In the genomic region with DNA sequence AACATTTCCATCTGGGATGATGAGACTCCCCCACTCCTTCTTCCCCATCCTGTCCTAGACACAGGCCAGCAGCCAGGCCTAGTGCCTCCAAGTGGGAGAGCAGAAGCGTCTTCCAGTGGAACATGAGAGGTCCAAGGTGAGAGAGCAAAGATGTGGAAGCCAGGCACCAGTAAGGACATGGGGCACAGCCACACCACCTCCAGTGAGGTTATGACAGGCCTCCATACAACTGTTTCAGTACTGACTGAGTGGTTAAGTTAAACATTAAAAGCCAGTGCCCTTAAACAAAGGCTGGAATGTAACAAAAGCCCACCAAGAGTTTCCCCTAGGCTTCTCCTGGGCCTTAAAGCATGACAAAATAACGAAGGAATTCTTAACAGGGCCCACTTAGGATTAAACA, we compare ENCODE assay signal across 10 cellular contexts. TPM values are rescaled to one million over a fixed set of nuclear protein-coding genes. Genes with fewer than 3 reads are reported as not detected.
A peak's percentile ranks its signal among the peaks of the same experiment; 100 is the strongest.
DNase-seq lines count a peak whose midpoint lies in the region; ATAC-seq and TF ChIP-seq lines count a peak whose summit lies in the region.
"Had no signal": no experiment of that assay in that cellular context is flagged by ENCODE, and none has a peak within 500 bp of the region (broad histone marks: within the 10 kb centered on the region; RNA-seq: fewer than 3 reads in every experiment).

No MANE protein-coding gene starts in this region.

- H3K9me3 ChIP-seq in SK-N-MC (ENCODE audit: low read depth, low read length) (no peaks in the 10 kb centered on the region), HAP-1 (no peaks in the 10 kb centered on the region)

- TF ChIP-seq CTCF in GM23338 (conservative IDR thresholded peaks at IDR 0.05; ENCODE audit: low read depth in 2 of 2), result no peak

- no peaks in the 10 kb centered on the region for H3K9me2 ChIP-seq in GM23338 (ENCODE audit: insufficient read depth)

- peaks cover 57% of the 10 kb centered on the region for H3K36me3 ChIP-seq in GM23338 (ENCODE audit: insufficient read depth)
- peaks cover 86% of the 10 kb centered on the region for H3K36me3 ChIP-seq in SK-N-MC (ENCODE audit: insufficient read depth, low read length)
- peaks cover 72% of the 10 kb centered on the region for H3K36me3 ChIP-seq in HAP-1 (replicated peaks)

- H3K9ac ChIP-seq in SK-N-MC (ENCODE audit: insufficient read length), result no peak overlapping the region

- H4K20me1 ChIP-seq in GM23338 (replicated peaks; ENCODE audit: insufficient read depth), result peaks cover 56% of the 10 kb centered on the region

- H3K27ac Mint-ChIP-seq in GM23338, result peak overlapping the region; percentile 76; the same call in 1 of the 2 replicates

- intact Hi-C loops in left ventricle myocardium superior (cut with micrococcal nuclease), result no loop called here

- no peaks in the 10 kb centered on the region for H3F3A ChIP-seq in GM23338 (replicated peaks; ENCODE audit: low read depth)

- H3K27me3 ChIP-seq in GM23338 (ENCODE audit: insufficient read depth) (no peaks in the 10 kb centered on the region), HAP-1 (ENCODE audit: low read depth) (no peaks in the 10 kb centered on the region)

- DNase-seq in ELF-1 (ENCODE audit: low read depth, low spot score), result peak; percentile 36
- no peak for DNase-seq in GM23338 (ENCODE audit: low spot score)
- DNase-seq in SK-N-MC (ENCODE audit: low read depth, low spot score), result no peak
- peak; percentile 73 for DNase-seq in left kidney (ENCODE audit: low read depth, low spot score)
- no peak for DNase-seq in HAP-1 (ENCODE audit: low spot score in 2 of 2)
- no peak for DNase-seq in COLO829 (ENCODE audit: low spot score)
- DNase-seq in left ventricle myocardium superior, result no peak
- DNase-seq: RPMI8226; stimulated activated naive CD4-positive, alpha-beta T cell had no signal

- peaks cover 5% of the 10 kb centered on the region for H3K27me3 Mint-ChIP-seq in GM23338 (ENCODE audit: insufficient read depth, low read depth, poor library complexity)

- ATAC-seq in GM23338 (peak; percentile 31), left ventricle myocardium superior (no peak), HG03045 (IDR thresholded peaks at IDR 0.05; ENCODE audit: unreplicated experiment) (no peak)

- H3K36me3 Mint-ChIP-seq in GM23338 (ENCODE audit: low read depth), result peaks cover 80% of the 10 kb centered on the region

- no peaks in the 10 kb centered on the region for H3K9me3 Mint-ChIP-seq in GM23338

- peaks cover 40% of the 10 kb centered on the region for H3K4me1 Mint-ChIP-seq in GM23338

- peak overlapping the region; percentile 81 for H3K4me2 ChIP-seq in GM23338

- peaks cover 81% of the 10 kb centered on the region for H3K79me2 ChIP-seq in GM23338 (replicated peaks; ENCODE audit: insufficient read depth)

- H3K4me3 Mint-ChIP-seq in GM23338, result peak overlapping the region; percentile 17; the same call in 1 of the 3 replicates

- H2AFZ ChIP-seq in GM23338, result no peak overlapping the region

- H3K4me1 ChIP-seq in GM23338 (ENCODE audit: insufficient read depth) (peaks cover 42% of the 10 kb centered on the region), HAP-1 (peaks cover 43% of the 10 kb centered on the region)

- peak overlapping the region; percentile 75; the same call in 1 of the 2 replicates for H3K4me3 ChIP-seq in GM23338
- peak overlapping the region; percentile 71; the same call in 1 of the 2 replicates for H3K4me3 ChIP-seq in SK-N-MC
- no peak overlapping the region for H3K4me3 ChIP-seq in HAP-1

- in situ Hi-C loops in HAP-1 (cut with MboI; ENCODE audit: low sequenced_read_pairs), result no loop called here

- no peak overlapping the region for H3K27ac ChIP-seq in GM23338 (ENCODE audit: low read depth)
- no peak overlapping the region for H3K27ac ChIP-seq in SK-N-MC

TF ChIP-seq in GM23338, 12 proteins besides CTCF, POLR2A, EP300 and RAD21:
- TF ChIP-seq ZNF331 (CRISPR knock-in tag; IDR thresholded peaks at IDR 0.05; ENCODE audit: low read depth) (no peak), ZNF114 (CRISPR knock-in tag; IDR thresholded peaks at IDR 0.05) (no peak), STAT1 (IDR thresholded peaks at IDR 0.05; ENCODE audit: unreplicated experiment) (no peak)
- TF ChIP-seq, protein P1, sequence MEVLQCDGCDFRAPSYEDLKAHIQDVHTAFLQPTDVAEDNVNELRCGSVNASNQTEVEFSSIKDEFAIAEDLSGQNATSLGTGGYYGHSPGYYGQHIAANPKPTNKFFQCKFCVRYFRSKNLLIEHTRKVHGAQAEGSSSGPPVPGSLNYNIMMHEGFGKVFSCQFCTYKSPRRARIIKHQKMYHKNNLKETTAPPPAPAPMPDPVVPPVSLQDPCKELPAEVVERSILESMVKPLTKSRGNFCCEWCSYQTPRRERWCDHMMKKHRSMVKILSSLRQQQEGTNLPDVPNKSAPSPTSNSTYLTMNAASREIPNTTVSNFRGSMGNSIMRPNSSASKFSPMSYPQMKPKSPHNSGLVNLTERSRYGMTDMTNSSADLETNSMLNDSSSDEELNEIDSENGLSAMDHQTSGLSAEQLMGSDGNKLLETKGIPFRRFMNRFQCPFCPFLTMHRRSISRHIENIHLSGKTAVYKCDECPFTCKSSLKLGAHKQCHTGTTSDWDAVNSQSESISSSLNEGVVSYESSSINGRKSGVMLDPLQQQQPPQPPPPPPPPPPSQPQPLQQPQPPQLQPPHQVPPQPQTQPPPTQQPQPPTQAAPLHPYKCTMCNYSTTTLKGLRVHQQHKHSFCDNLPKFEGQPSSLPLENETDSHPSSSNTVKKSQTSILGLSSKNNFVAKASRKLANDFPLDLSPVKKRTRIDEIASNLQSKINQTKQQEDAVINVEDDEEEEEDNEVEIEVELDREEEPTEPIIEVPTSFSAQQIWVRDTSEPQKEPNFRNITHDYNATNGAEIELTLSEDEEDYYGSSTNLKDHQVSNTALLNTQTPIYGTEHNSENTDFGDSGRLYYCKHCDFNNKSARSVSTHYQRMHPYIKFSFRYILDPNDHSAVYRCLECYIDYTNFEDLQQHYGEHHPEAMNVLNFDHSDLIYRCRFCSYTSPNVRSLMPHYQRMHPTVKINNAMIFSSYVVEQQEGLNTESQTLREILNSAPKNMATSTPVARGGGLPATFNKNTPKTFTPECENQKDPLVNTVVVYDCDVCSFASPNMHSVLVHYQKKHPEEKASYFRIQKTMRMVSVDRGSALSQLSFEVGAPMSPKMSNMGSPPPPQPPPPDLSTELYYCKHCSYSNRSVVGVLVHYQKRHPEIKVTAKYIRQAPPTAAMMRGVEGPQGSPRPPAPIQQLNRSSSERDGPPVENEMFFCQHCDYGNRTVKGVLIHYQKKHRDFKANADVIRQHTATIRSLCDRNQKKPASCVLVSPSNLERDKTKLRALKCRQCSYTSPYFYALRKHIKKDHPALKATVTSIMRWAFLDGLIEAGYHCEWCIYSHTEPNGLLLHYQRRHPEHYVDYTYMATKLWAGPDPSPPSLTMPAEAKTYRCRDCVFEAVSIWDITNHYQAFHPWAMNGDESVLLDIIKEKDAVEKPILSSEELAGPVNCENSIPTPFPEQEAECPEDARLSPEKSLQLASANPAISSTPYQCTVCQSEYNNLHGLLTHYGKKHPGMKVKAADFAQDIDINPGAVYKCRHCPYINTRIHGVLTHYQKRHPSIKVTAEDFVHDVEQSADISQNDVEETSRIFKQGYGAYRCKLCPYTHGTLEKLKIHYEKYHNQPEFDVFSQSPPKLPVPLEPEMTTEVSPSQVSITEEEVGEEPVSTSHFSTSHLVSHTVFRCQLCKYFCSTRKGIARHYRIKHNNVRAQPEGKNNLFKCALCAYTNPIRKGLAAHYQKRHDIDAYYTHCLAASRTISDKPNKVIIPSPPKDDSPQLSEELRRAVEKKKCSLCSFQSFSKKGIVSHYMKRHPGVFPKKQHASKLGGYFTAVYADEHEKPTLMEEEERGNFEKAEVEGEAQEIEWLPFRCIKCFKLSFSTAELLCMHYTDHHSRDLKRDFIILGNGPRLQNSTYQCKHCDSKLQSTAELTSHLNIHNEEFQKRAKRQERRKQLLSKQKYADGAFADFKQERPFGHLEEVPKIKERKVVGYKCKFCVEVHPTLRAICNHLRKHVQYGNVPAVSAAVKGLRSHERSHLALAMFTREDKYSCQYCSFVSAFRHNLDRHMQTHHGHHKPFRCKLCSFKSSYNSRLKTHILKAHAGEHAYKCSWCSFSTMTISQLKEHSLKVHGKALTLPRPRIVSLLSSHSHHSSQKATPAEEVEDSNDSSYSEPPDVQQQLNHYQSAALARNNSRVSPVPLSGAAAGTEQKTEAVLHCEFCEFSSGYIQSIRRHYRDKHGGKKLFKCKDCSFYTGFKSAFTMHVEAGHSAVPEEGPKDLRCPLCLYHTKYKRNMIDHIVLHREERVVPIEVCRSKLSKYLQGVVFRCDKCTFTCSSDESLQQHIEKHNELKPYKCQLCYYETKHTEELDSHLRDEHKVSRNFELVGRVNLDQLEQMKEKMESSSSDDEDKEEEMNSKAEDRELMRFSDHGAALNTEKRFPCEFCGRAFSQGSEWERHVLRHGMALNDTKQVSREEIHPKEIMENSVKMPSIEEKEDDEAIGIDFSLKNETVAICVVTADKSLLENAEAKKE (CRISPR knock-in tag; IDR thresholded peaks at IDR 0.05), result no peak
- TF ChIP-seq, protein P2, sequence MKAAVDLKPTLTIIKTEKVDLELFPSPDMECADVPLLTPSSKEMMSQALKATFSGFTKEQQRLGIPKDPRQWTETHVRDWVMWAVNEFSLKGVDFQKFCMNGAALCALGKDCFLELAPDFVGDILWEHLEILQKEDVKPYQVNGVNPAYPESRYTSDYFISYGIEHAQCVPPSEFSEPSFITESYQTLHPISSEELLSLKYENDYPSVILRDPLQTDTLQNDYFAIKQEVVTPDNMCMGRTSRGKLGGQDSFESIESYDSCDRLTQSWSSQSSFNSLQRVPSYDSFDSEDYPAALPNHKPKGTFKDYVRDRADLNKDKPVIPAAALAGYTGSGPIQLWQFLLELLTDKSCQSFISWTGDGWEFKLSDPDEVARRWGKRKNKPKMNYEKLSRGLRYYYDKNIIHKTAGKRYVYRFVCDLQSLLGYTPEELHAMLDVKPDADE (IDR thresholded peaks at IDR 0.05), result no peak

RNA-seq across cellular contexts. Expression of gene ZBTB24, which starts 5.3 kb away (rescaled TPM):
- total RNA-seq in GM23338 (2014; rRNA removed; shearing (Covaris generic)), result 22.0 and 26.6 TPM in 2 replicates
- polyA plus RNA-seq in GM23338 (2016; fragmentation: Nextera tagmentation; extraction: Ambion mirVana), result 7.2 and 7.9 TPM in 2 replicates
- 3.4 TPM for total RNA-seq in left ventricle myocardium superior

RNA-seq across cellular contexts. Expression of gene MICAL1, which starts 22.2 kb away (rescaled TPM):
- total RNA-seq in GM23338 (2014; rRNA removed; shearing (Covaris generic)), result 77.8 TPM in 2 replicates
- 23.7 and 27.8 TPM in 2 replicates for polyA plus RNA-seq in GM23338 (2016; fragmentation: Nextera tagmentation; extraction: Ambion mirVana)
- total RNA-seq in left ventricle myocardium superior, result 7.5 TPM

RNA-seq across cellular contexts. Expression of gene SMPD2, which starts 37.2 kb away (rescaled TPM):
- 10.9 and 12.6 TPM in 2 replicates for total RNA-seq in GM23338 (2014; rRNA removed; shearing (Covaris generic))
- 4.9 and 5.6 TPM in 2 replicates for polyA plus RNA-seq in GM23338 (2016; fragmentation: Nextera tagmentation; extraction: Ambion mirVana)
- total RNA-seq in left ventricle myocardium superior, result 5.7 TPM

RNA-seq across cellular contexts. Expression of gene PPIL6, which starts 37.3 kb away (rescaled TPM):
- 1.5 and 1.7 TPM in 2 replicates for total RNA-seq in GM23338 (2014; rRNA removed; shearing (Covaris generic))
- 0.54 and 1.7 TPM in 2 replicates for polyA plus RNA-seq in GM23338 (2016; fragmentation: Nextera tagmentation; extraction: Ambion mirVana)
- total RNA-seq in left ventricle myocardium superior, result 2.5 TPM

Comparison
In these comparisons a context has a peak if more than half of its experiments do, and no peak if none do; other contexts are left out.
1. DNase-seq: peak in ELF-1 (single experiment) and left kidney (single experiment); none in GM23338 (single experiment), SK-N-MC (single experiment), HAP-1 (0 of 2), COLO829 (single experiment) and left ventricle myocardium superior (single experiment).